ENCODE assay signal across 3 cellular contexts in genomic region chr15:62352817-62353216, GRCh38.
TF ChIP-seq lines count a peak whose summit lies in the region.

No MANE protein-coding gene starts in this region.

TF ChIP-seq in A549, 52 proteins besides CTCF, POLR2A, EP300 and RAD21:
- TF ChIP-seq CBX8 (IDR thresholded peaks at IDR 0.05) (no peak), MAFK (IDR thresholded peaks at IDR 0.05; ENCODE audit: partially characterized antibody) (peak; percentile 78)

TF ChIP-seq in IMR-90, 13 proteins besides CTCF, POLR2A, EP300 and RAD21:
- TF ChIP-seq MAFK (IDR thresholded peaks at IDR 0.05; ENCODE audit: low read depth, low read length) (peak; percentile 55; the same call in 1 of the 2 replicates), NFE2L2 (IDR thresholded peaks at IDR 0.05; ENCODE audit: low read depth, low read length) (no peak), RCOR1 (IDR thresholded peaks at IDR 0.05; ENCODE audit: insufficient replicate concordance, low read length) (no peak)
TF ChIP-seq in IMR-90: peak in this region for 1.

TF ChIP-seq in H1, 55 proteins besides CTCF, POLR2A, EP300 and RAD21:
- TF ChIP-seq RNF2 (IDR thresholded peaks at IDR 0.05; ENCODE audit: borderline replicate concordance, low read depth, low read length, missing control alignments, poor library complexity, severe bottlenecking), result no peak
- TF ChIP-seq TCF12 (IDR thresholded peaks at IDR 0.05; ENCODE audit: low read depth, low read length), result no peak
- TF ChIP-seq ZNF274 (IDR thresholded peaks at IDR 0.05; ENCODE audit: borderline replicate concordance, extremely low read depth, low read length), result no peak
- no peak for TF ChIP-seq CHD2 (IDR thresholded peaks at IDR 0.05; ENCODE audit: low read length)
- no peak for TF ChIP-seq HDAC2 (IDR thresholded peaks at IDR 0.05; ENCODE audit: borderline replicate concordance in 1 of 2, low read depth in 2 of 2, low read length in 2 of 2)
- TF ChIP-seq SUZ12 (IDR thresholded peaks at IDR 0.05; ENCODE audit: low read length), result no peak
- TF ChIP-seq ATF3 (IDR thresholded peaks at IDR 0.05; ENCODE audit: insufficient read depth, low read depth, low read length), result no peak
- TF ChIP-seq SIRT6 (IDR thresholded peaks at IDR 0.05; ENCODE audit: low read length), result no peak
- no peak for TF ChIP-seq MAX (IDR thresholded peaks at IDR 0.05)
- no peak for TF ChIP-seq BCL11A (IDR thresholded peaks at IDR 0.05; ENCODE audit: low read depth in 2 of 2, low read length in 2 of 2)
- TF ChIP-seq RXRA (IDR thresholded peaks at IDR 0.05; ENCODE audit: insufficient read depth, low read depth, low read length), result no peak
- no peak for TF ChIP-seq SP2 (IDR thresholded peaks at IDR 0.05; ENCODE audit: low read length)
- no peak for TF ChIP-seq CBX5 (IDR thresholded peaks at IDR 0.05; ENCODE audit: low read depth, low read length)
- TF ChIP-seq ASH2L (IDR thresholded peaks at IDR 0.05; ENCODE audit: low read length), result no peak
- TF ChIP-seq ATF2 (IDR thresholded peaks at IDR 0.05; ENCODE audit: low read length), result no peak
- TF ChIP-seq MAFK (IDR thresholded peaks at IDR 0.05; ENCODE audit: low read depth, low read length), result no peak; the same call in 1 of the 2 replicates
- TF ChIP-seq JUND (IDR thresholded peaks at IDR 0.05; ENCODE audit: low read length), result no peak
- TF ChIP-seq FOSL1 (IDR thresholded peaks at IDR 0.05; ENCODE audit: insufficient read depth, low read depth, low read length), result no peak
- no peak for TF ChIP-seq POLR2AphosphoS5 (IDR thresholded peaks at IDR 0.05; ENCODE audit: low read depth, low read length)
